In genomic region chr21:38505654-38506523, GRCh38 we compare ENCODE assay signal across 8 cellular contexts. TPM values are rescaled to one million over a fixed set of nuclear protein-coding genes. Genes with fewer than 3 reads are reported as not detected.
DNase-seq lines count a peak whose midpoint lies in the region; ATAC-seq lines count a peak whose summit lies in the region.

No MANE protein-coding gene starts in this region.

- peak; percentile 76 for ATAC-seq in activated CD4-positive, alpha-beta T cell treated with anti-CD3 and anti-CD28 coated beads for 36 hours
- ATAC-seq in GM19467 (IDR thresholded peaks at IDR 0.05; ENCODE audit: unreplicated experiment): no peak

- H3K4me1 Mint-ChIP-seq in activated CD4-positive, alpha-beta T cell treated with anti-CD3 and anti-CD28 coated beads for 36 hours: peaks cover 7% of the 10 kb centered on the region

- POLR2A ChIA-PET in activated CD4-positive, alpha-beta T cell treated with anti-CD3 and anti-CD28 coated beads for 36 hours (lab: Charles Lee): no interaction called here

- no peaks in the 10 kb centered on the region for H3K9me3 Mint-ChIP-seq in activated CD4-positive, alpha-beta T cell treated with anti-CD3 and anti-CD28 coated beads for 36 hours (ENCODE audit: low read depth)

- DNase-seq in activated CD4-positive, alpha-beta T cell treated with anti-CD3 and anti-CD28 coated beads for 36 hours: peak; percentile 40
- DNase-seq in activated CD4-positive, alpha-beta T cell treated with anti-CD3 and anti-CD28 coated beads for 4 hours: no peak
- DNase-seq in NAMALWA (ENCODE audit: low spot score): peak; percentile 66
- peak; percentile 82 for DNase-seq in SHP77 (lab: John Stamatoyannopoulos, UW)
- peak; percentile 55 for DNase-seq in epidermal melanocyte (ENCODE audit: insufficient read length, low spot score)
- DNase-seq in mucosa of gallbladder (ENCODE audit: low spot score): peak; percentile 55
- DNase-seq in GM19240 (ENCODE audit: insufficient read length, low spot score): no peak

- CTCF ChIA-PET in activated CD4-positive, alpha-beta T cell treated with anti-CD3 and anti-CD28 coated beads for 36 hours (lab: Charles Lee): interaction anchor here (0.7 to 1.9 kb wide), 4 partner anchors 33 to 633 kb away, joined by 3 to 4 read pairs (median 4); no protein-coding TSS in a partner anchor

- H3K27me3 Mint-ChIP-seq in activated CD4-positive, alpha-beta T cell treated with anti-CD3 and anti-CD28 coated beads for 36 hours: peaks cover 19% of the 10 kb centered on the region

- no peak overlapping the region for H3K4me3 Mint-ChIP-seq in activated CD4-positive, alpha-beta T cell treated with anti-CD3 and anti-CD28 coated beads for 36 hours

- no peaks in the 10 kb centered on the region for H3K36me3 Mint-ChIP-seq in activated CD4-positive, alpha-beta T cell treated with anti-CD3 and anti-CD28 coated beads for 36 hours (ENCODE audit: low read depth)

- intact Hi-C loops in activated CD4-positive, alpha-beta T cell treated with anti-CD3 and anti-CD28 coated beads for 36 hours (cut with DNase I, micrococcal nuclease): loop anchor here (1.0 to 10.0 kb wide), 7 partner anchors 139 to 883 kb away; no protein-coding TSS in a partner anchor

- H3K27ac Mint-ChIP-seq in activated CD4-positive, alpha-beta T cell treated with anti-CD3 and anti-CD28 coated beads for 36 hours: no peak overlapping the region

RNA-seq across cellular contexts. Expression of gene ERG, which starts 7.6 kb away (rescaled TPM):
- total RNA-seq in activated CD4-positive, alpha-beta T cell treated with anti-CD3 and anti-CD28 coated beads for 36 hours: under 1 TPM in 1 of 2 experiments, not detected in 1; 0.07 TPM
- total RNA-seq in mucosa of gallbladder: 10.0 TPM

Comparison
In these comparisons a context has a peak if more than half of its experiments do, and no peak if none do; other contexts are left out.
1. DNase-seq: peak in activated CD4-positive, alpha-beta T cell treated with anti-CD3 and anti-CD28 coated beads for 36 hours (single experiment), NAMALWA (single experiment), SHP77 (2 of 2), epidermal melanocyte (single experiment) and mucosa of gallbladder (single experiment); none in activated CD4-positive, alpha-beta T cell treated with anti-CD3 and anti-CD28 coated beads for 4 hours (0 of 2) and GM19240 (single experiment).